Comparison of ENCODE assay signal across 8 cellular contexts in genomic region chr5:160398806-160399205, GRCh38. TPM values are rescaled to one million over a fixed set of nuclear protein-coding genes. Genes with fewer than 3 reads are reported as not detected.
DNase-seq lines count a peak whose midpoint lies in the region; ATAC-seq and TF ChIP-seq lines count a peak whose summit lies in the region.

No MANE protein-coding gene starts in this region.

- peaks cover 39% of the 10 kb centered on the region for H3K36me3 Mint-ChIP-seq in activated T-cell treated with anti-CD3 and anti-CD28 coated beads, Interleukin-2, amount 50 U/mL, for 24 hours (ENCODE audit: low read depth)
- peaks cover 8% of the 10 kb centered on the region for H3K36me3 Mint-ChIP-seq in activated CD4-positive, alpha-beta memory T cell treated with anti-CD3 and anti-CD28 coated beads, Interleukin-2, amount 10 ng/mL, durations not matched to agents 7 days and 5 days (ENCODE audit: low read depth)

- peak overlapping the region; percentile 85 for H3K27ac ChIP-seq in iPS-18a (ENCODE audit: low read length)
- peak overlapping the region; percentile 87 to 91 for H3K27ac ChIP-seq in tibial artery

- CTCF ChIA-PET in activated CD4-positive, alpha-beta memory T cell treated with anti-CD3 and anti-CD28 coated beads, Interleukin-2, amount 10 ng/mL, durations not matched to agents 7 days and 5 days (lab: Charles Lee), result interaction anchor here (0.7 to 1.5 kb wide), 3 partner anchors 10 to 410 kb away, joined by 3 to 6 read pairs (median 5); partner anchors contain the start of gene SLU7

- no peak for DNase-seq in activated T-cell treated with anti-CD3 and anti-CD28 coated beads, Interleukin-2, amount 50 U/mL, for 24 hours
- no peak for DNase-seq in activated T-cell treated with anti-CD3 and anti-CD28 coated beads, Interleukin-2, amount 50 U/mL, for 48 hours
- DNase-seq in activated CD4-positive, alpha-beta memory T cell treated with anti-CD3 and anti-CD28 coated beads, Interleukin-2, amount 10 ng/mL, durations not matched to agents 7 days and 5 days, result no peak
- DNase-seq in tibial artery, result no peak
- DNase-seq in NCI-H2171 (lab: John Stamatoyannopoulos, UW), result no peak
- DNase-seq in NCI-H524 treated with DMSO at 0.1 percent for 48 hours (lab: John Stamatoyannopoulos, UW), result no peak

- no peak for ATAC-seq in GM19035 (IDR thresholded peaks at IDR 0.05; ENCODE audit: unreplicated experiment)

- peaks cover 9% of the 10 kb centered on the region for H3K4me1 ChIP-seq in iPS-18a (ENCODE audit: control insufficient read depth, low read depth, low read length)
- peaks cover 0 to 46% (median 30%) of the 10 kb centered on the region in 4 donors for H3K4me1 ChIP-seq in tibial artery

- no peaks in the 10 kb centered on the region for H3K27me3 ChIP-seq in iPS-18a (ENCODE audit: control insufficient read depth, insufficient read depth, low read length)
- H3K27me3 ChIP-seq in tibial artery, result no peaks in the 10 kb centered on the region

- peak overlapping the region; percentile 95 for H3K9ac ChIP-seq in iPS-18a (ENCODE audit: low read length)

- H3K9me3 ChIP-seq in iPS-18a (ENCODE audit: control insufficient read depth, low read depth, low read length) (no peaks in the 10 kb centered on the region), tibial artery (no peaks in the 10 kb centered on the region)

- H3K27ac Mint-ChIP-seq in activated T-cell treated with anti-CD3 and anti-CD28 coated beads, Interleukin-2, amount 50 U/mL, for 24 hours, result no peak overlapping the region
- H3K27ac Mint-ChIP-seq in activated CD4-positive, alpha-beta memory T cell treated with anti-CD3 and anti-CD28 coated beads, Interleukin-2, amount 10 ng/mL, durations not matched to agents 7 days and 5 days, result no peak overlapping the region

- no peaks in the 10 kb centered on the region for H3K9me3 Mint-ChIP-seq in activated T-cell treated with anti-CD3 and anti-CD28 coated beads, Interleukin-2, amount 50 U/mL, for 24 hours
- no peaks in the 10 kb centered on the region for H3K9me3 Mint-ChIP-seq in activated CD4-positive, alpha-beta memory T cell treated with anti-CD3 and anti-CD28 coated beads, Interleukin-2, amount 10 ng/mL, durations not matched to agents 7 days and 5 days

- H3K4me1 Mint-ChIP-seq in activated T-cell treated with anti-CD3 and anti-CD28 coated beads, Interleukin-2, amount 50 U/mL, for 24 hours (ENCODE audit: low read depth), result peaks cover 22% of the 10 kb centered on the region
- peaks cover 17% of the 10 kb centered on the region for H3K4me1 Mint-ChIP-seq in activated CD4-positive, alpha-beta memory T cell treated with anti-CD3 and anti-CD28 coated beads, Interleukin-2, amount 10 ng/mL, durations not matched to agents 7 days and 5 days

- intact Hi-C loops in tibial artery (cut with DNase I; ENCODE audit: low total_unique reads), result no loop called here

- H3K36me3 ChIP-seq in iPS-18a (ENCODE audit: control insufficient read depth, low read depth, low read length) (peaks cover 15% of the 10 kb centered on the region), tibial artery (peaks cover 15 to 24% (median 23%) of the 10 kb centered on the region in 3 donors)

- no peak for TF ChIP-seq CTCF in tibial artery (IDR thresholded peaks at IDR 0.05)

- POLR2A ChIA-PET in activated CD4-positive, alpha-beta memory T cell treated with anti-CD3 and anti-CD28 coated beads, Interleukin-2, amount 10 ng/mL, durations not matched to agents 7 days and 5 days (lab: Charles Lee), result interaction anchor here (2.4 to 3.0 kb wide), 2 partner anchors 20 to 23 kb away, joined by 9 to 13 read pairs; partner anchors contain the start of genes PTTG1 and SLU7

- H3K4me3 ChIP-seq in iPS-18a (ENCODE audit: low read length), result peak overlapping the region; percentile 93
- peak overlapping the region; percentile 62 to 70 for H3K4me3 ChIP-seq in tibial artery

- peak overlapping the region; percentile 88 for H3K4me3 Mint-ChIP-seq in activated T-cell treated with anti-CD3 and anti-CD28 coated beads, Interleukin-2, amount 50 U/mL, for 24 hours
- H3K4me3 Mint-ChIP-seq in activated CD4-positive, alpha-beta memory T cell treated with anti-CD3 and anti-CD28 coated beads, Interleukin-2, amount 10 ng/mL, durations not matched to agents 7 days and 5 days, result peak overlapping the region; percentile 75

- no peaks in the 10 kb centered on the region for H3K27me3 Mint-ChIP-seq in activated T-cell treated with anti-CD3 and anti-CD28 coated beads, Interleukin-2, amount 50 U/mL, for 24 hours
- H3K27me3 Mint-ChIP-seq in activated CD4-positive, alpha-beta memory T cell treated with anti-CD3 and anti-CD28 coated beads, Interleukin-2, amount 10 ng/mL, durations not matched to agents 7 days and 5 days, result no peaks in the 10 kb centered on the region

RNA-seq across cellular contexts. Expression of gene FAM200C, which starts 1.0 kb away (rescaled TPM):
- total RNA-seq in activated CD4-positive, alpha-beta memory T cell treated with anti-CD3 and anti-CD28 coated beads, Interleukin-2, amount 10 ng/mL, durations not matched to agents 7 days and 5 days, result 1 to 10 TPM in 1 of 2 experiments, under 1 TPM in 1; 0.95 to 1.0 TPM

RNA-seq across cellular contexts. Expression of gene SLU7, which starts 20.1 kb away (rescaled TPM):
- 10 to 100 TPM; 65.5 to 72.7 TPM for total RNA-seq in activated CD4-positive, alpha-beta memory T cell treated with anti-CD3 and anti-CD28 coated beads, Interleukin-2, amount 10 ng/mL, durations not matched to agents 7 days and 5 days

RNA-seq across cellular contexts. Expression of gene PTTG1, which starts 22.8 kb away (rescaled TPM):
- 100 to 1,000 TPM; 223 to 226 TPM for total RNA-seq in activated CD4-positive, alpha-beta memory T cell treated with anti-CD3 and anti-CD28 coated beads, Interleukin-2, amount 10 ng/mL, durations not matched to agents 7 days and 5 days

RNA-seq across cellular contexts. Expression of gene C1QTNF2, which starts 28.4 kb away (rescaled TPM):
- not detected for total RNA-seq in activated CD4-positive, alpha-beta memory T cell treated with anti-CD3 and anti-CD28 coated beads, Interleukin-2, amount 10 ng/mL, durations not matched to agents 7 days and 5 days
